In genomic region chr1:15953791-15954201, GRCh38 we compare ENCODE assay signal across 10 cellular contexts. TPM values are rescaled to one million over a fixed set of nuclear protein-coding genes. Genes with fewer than 3 reads are reported as not detected.
A peak's percentile ranks its signal among the peaks of the same experiment; 100 is the strongest.
DNase-seq lines count a peak whose midpoint lies in the region; ATAC-seq and TF ChIP-seq lines count a peak whose summit lies in the region.
"Had no signal": no experiment of that assay in that cellular context is flagged by ENCODE, and none has a peak within 500 bp of the region (broad histone marks: within the 10 kb centered on the region; RNA-seq: fewer than 3 reads in every experiment).

No MANE protein-coding gene starts in this region.

- no peak for TF ChIP-seq CTCF in RWPE1 (conservative IDR thresholded peaks at IDR 0.05; ENCODE audit: low read depth)
- TF ChIP-seq CTCF in esophagus squamous epithelium (IDR thresholded peaks at IDR 0.05): no peak
- no peak for TF ChIP-seq CTCF in thoracic aorta (IDR thresholded peaks at IDR 0.05)

- H3K4me1 ChIP-seq in esophagus squamous epithelium: peaks cover 55 to 97% (median 69%) of the 10 kb centered on the region in 3 donors
- peaks cover 57 to 92% of the 10 kb centered on the region in 2 donors for H3K4me1 ChIP-seq in thoracic aorta (ENCODE audit: control insufficient read depth in 1 of 2, low read depth in 2 of 2)

- no peak overlapping the region for H3K4me3 Mint-ChIP-seq in activated T-cell treated with anti-CD3 and anti-CD28 coated beads, Interleukin-2, amount 50 U/mL, for 24 hours
- H3K4me3 Mint-ChIP-seq in activated T-cell treated with anti-CD3 and anti-CD28 coated beads, Interleukin-2, amount 50 U/mL, for 4 hours: no peak overlapping the region

- H3K27me3 ChIP-seq in esophagus squamous epithelium (no peaks in the 10 kb centered on the region), thoracic aorta (replicated peaks; ENCODE audit: insufficient read depth) (no peaks in the 10 kb centered on the region)

- H3K4me1 Mint-ChIP-seq in activated T-cell treated with anti-CD3 and anti-CD28 coated beads, Interleukin-2, amount 50 U/mL, for 24 hours (ENCODE audit: low read depth): peaks cover 92% of the 10 kb centered on the region
- peaks cover 92% of the 10 kb centered on the region for H3K4me1 Mint-ChIP-seq in activated T-cell treated with anti-CD3 and anti-CD28 coated beads, Interleukin-2, amount 50 U/mL, for 4 hours (ENCODE audit: low read depth)

- H3K9me3 Mint-ChIP-seq in activated T-cell treated with anti-CD3 and anti-CD28 coated beads, Interleukin-2, amount 50 U/mL, for 24 hours: no peaks in the 10 kb centered on the region
- no peaks in the 10 kb centered on the region for H3K9me3 Mint-ChIP-seq in activated T-cell treated with anti-CD3 and anti-CD28 coated beads, Interleukin-2, amount 50 U/mL, for 4 hours

- H3K36me3 ChIP-seq in esophagus squamous epithelium: peaks cover 0 to 5% (median 0%) of the 10 kb centered on the region in 3 donors
- no peaks in the 10 kb centered on the region for H3K36me3 ChIP-seq in thoracic aorta

- no peaks in the 10 kb centered on the region for H3K27me3 Mint-ChIP-seq in activated T-cell treated with anti-CD3 and anti-CD28 coated beads, Interleukin-2, amount 50 U/mL, for 24 hours
- H3K27me3 Mint-ChIP-seq in activated T-cell treated with anti-CD3 and anti-CD28 coated beads, Interleukin-2, amount 50 U/mL, for 4 hours (ENCODE audit: low read depth): no peaks in the 10 kb centered on the region

- peak overlapping the region; percentile 100 for H3K27ac ChIP-seq in RWPE1
- H3K27ac ChIP-seq in esophagus squamous epithelium: peak overlapping the region; percentile 88 to 96 (median 92)
- peak overlapping the region; percentile 98 to 99 for H3K27ac ChIP-seq in thoracic aorta

- H3K27ac Mint-ChIP-seq in activated T-cell treated with anti-CD3 and anti-CD28 coated beads, Interleukin-2, amount 50 U/mL, for 24 hours: peak overlapping the region; percentile 82

- intact Hi-C loops in esophagus squamous epithelium (cut with DNase I): no loop called here

- 0 to 29% methylated on average over 1 of the region's 1 CpG for WGBS in esophagus squamous epithelium, 2 donors

- H3K36me3 Mint-ChIP-seq in activated T-cell treated with anti-CD3 and anti-CD28 coated beads, Interleukin-2, amount 50 U/mL, for 24 hours (ENCODE audit: low read depth): peaks cover 85% of the 10 kb centered on the region
- peaks cover 38% of the 10 kb centered on the region for H3K36me3 Mint-ChIP-seq in activated T-cell treated with anti-CD3 and anti-CD28 coated beads, Interleukin-2, amount 50 U/mL, for 4 hours (ENCODE audit: insufficient read depth)

- no peak for ATAC-seq in activated T-cell treated with anti-CD3 and anti-CD28 coated beads, Interleukin-2, amount 50 U/mL, for 4 hours
- ATAC-seq in thoracic aorta (ENCODE audit: insufficient number of reproducible peaks, low FRiP score, low read depth): no peak
- ATAC-seq in HG03025 (IDR thresholded peaks at IDR 0.05; ENCODE audit: low FRiP score, unreplicated experiment): no peak
- ATAC-seq: left lobe of liver had no signal

- H3K4me3 ChIP-seq in esophagus squamous epithelium (no peak overlapping the region), thoracic aorta (no peak overlapping the region)

- TF ChIP-seq POLR2A in esophagus squamous epithelium (IDR thresholded peaks at IDR 0.05): no peak

- no peaks in the 10 kb centered on the region for H3K9me3 ChIP-seq in esophagus squamous epithelium
- H3K9me3 ChIP-seq in thoracic aorta: no peaks in the 10 kb centered on the region

- no peak for DNase-seq in activated T-cell treated with anti-CD3 and anti-CD28 coated beads, Interleukin-2, amount 50 U/mL, for 24 hours
- DNase-seq in activated T-cell treated with anti-CD3 and anti-CD28 coated beads, Interleukin-2, amount 50 U/mL, for 4 hours: no peak
- DNase-seq in RWPE1 (ENCODE audit: low spot score): no peak
- no peak for DNase-seq in esophagus squamous epithelium (lab: John Stamatoyannopoulos, UW)
- no peak for DNase-seq in thoracic aorta (ENCODE audit: low spot score)
- DNase-seq in midbrain (lab: John Stamatoyannopoulos, UW): no peak
- no peak for DNase-seq in COLO829 (ENCODE audit: low spot score)

- CTCF ChIA-PET in RWPE1 (lab: Yijun Ruan, JAX): interaction anchor here (0.6 kb wide), 1 partner anchor 20 kb away, joined by 4 read pairs; no protein-coding TSS in a partner anchor

- POLR2A ChIA-PET in RWPE1 (lab: Yijun Ruan, JAX; ENCODE audit: low non-redundant PET): no interaction called here

RNA-seq across cellular contexts. Expression of gene ZBTB17, which starts 22.1 kb away (rescaled TPM):
- total RNA-seq in activated T-cell treated with anti-CD3 and anti-CD28 coated beads, Interleukin-2, amount 50 U/mL, for 4 hours: 10 to 100 TPM; 74.2 to 86.9 (median 81.1) TPM
- total RNA-seq in esophagus squamous epithelium: 10 to 100 TPM; 19.1 to 33.1 (median 26.8) TPM
- 10 to 100 TPM; 42.9 to 46.5 TPM for total RNA-seq in thoracic aorta

RNA-seq across cellular contexts. Expression of gene SRARP, which starts 50.2 kb away (rescaled TPM):
- total RNA-seq in activated T-cell treated with anti-CD3 and anti-CD28 coated beads, Interleukin-2, amount 50 U/mL, for 4 hours: not detected
- not detected for total RNA-seq in esophagus squamous epithelium
- not detected for total RNA-seq in thoracic aorta
- total RNA-seq: activated CD8-positive, alpha-beta memory T cell treated with anti-CD3 and anti-CD28 coated beads for 36 hours; left lobe of liver had no signal
